ENCODE assay signal across 22 cellular contexts in the genomic region with DNA sequence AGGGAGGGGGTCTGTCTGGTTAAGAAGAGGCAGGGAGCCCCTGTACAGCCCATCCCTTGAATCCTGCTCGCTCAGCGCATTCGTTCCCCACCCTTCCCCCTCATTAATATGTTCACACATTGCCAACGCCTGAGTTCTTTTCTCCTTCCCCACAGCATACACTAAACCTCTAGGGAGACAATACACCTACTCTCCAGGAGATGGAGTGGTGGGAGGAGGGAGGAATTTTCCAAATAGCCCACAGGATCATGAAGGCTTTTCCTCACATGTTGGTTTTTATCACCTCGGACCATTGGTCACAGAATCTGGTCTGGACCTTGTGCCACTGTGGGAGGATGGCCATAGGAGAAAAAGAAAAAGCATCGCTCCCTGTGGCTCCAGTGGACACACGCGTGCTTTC.
A peak's percentile ranks its signal among the peaks of the same experiment; 100 is the strongest.
DNase-seq lines count a peak whose midpoint lies in the region; ATAC-seq and TF ChIP-seq lines count a peak whose summit lies in the region.
"Had no signal": no experiment of that assay in that cellular context is flagged by ENCODE, and none has a peak within 500 bp of the region (broad histone marks: within the 10 kb centered on the region; RNA-seq: fewer than 3 reads in every experiment).

No MANE protein-coding gene starts in this region.

- peak; percentile 12 for TF ChIP-seq CTCF in epithelial cell of esophagus (IDR thresholded peaks at IDR 0.05; ENCODE audit: insufficient read depth, low read depth, low read length, missing control alignments)

- H3K4me3 ChIP-seq in epithelial cell of esophagus (ENCODE audit: low read length) (no peak overlapping the region), neuronal stem cell (ENCODE audit: low read length in 2 of 2) (no peak overlapping the region)
- H3K4me3 ChIP-seq: dorsolateral prefrontal cortex, heart right ventricle had no signal

- no peak overlapping the region for H3K18ac ChIP-seq in neuronal stem cell (ENCODE audit: low read length)

- no peaks in the 10 kb centered on the region for H3K9me3 ChIP-seq in neuronal stem cell (replicated peaks in 1 of 2; ENCODE audit: control insufficient read depth in 2 of 2, insufficient read depth in 1 of 2, low read depth in 1 of 2, low read length in 2 of 2)
- H3K9me3 ChIP-seq: heart right ventricle had no signal

- H3K4me2 ChIP-seq in neuronal stem cell (ENCODE audit: insufficient read depth, low read length, poor library complexity, severe bottlenecking) = no peak overlapping the region

- H3K79me1 ChIP-seq in neuronal stem cell (ENCODE audit: low read depth, low read length) = no peaks in the 10 kb centered on the region

- ATAC-seq in GM19397 (IDR thresholded peaks at IDR 0.05; ENCODE audit: unreplicated experiment) (no peak), GM21447 (IDR thresholded peaks at IDR 0.05; ENCODE audit: unreplicated experiment) (no peak)
- ATAC-seq: heart right ventricle, left ventricle myocardium superior had no signal

- H4K8ac ChIP-seq in neuronal stem cell (ENCODE audit: low read depth, low read length) = no peak overlapping the region

- no peak overlapping the region for H4K91ac ChIP-seq in neuronal stem cell (ENCODE audit: low read depth, low read length, poor library complexity)

- H3K14ac ChIP-seq in neuronal stem cell (ENCODE audit: low read length) = no peak overlapping the region

- no peak overlapping the region for H2BK12ac ChIP-seq in neuronal stem cell (ENCODE audit: low read length)

- no peak overlapping the region for H2AK5ac ChIP-seq in neuronal stem cell (ENCODE audit: low read depth, low read length)

- H3K27ac ChIP-seq in neuronal stem cell (replicated peaks; ENCODE audit: low read length) = no peak overlapping the region
- H3K27ac ChIP-seq: dorsolateral prefrontal cortex, heart right ventricle had no signal

- no peak overlapping the region for H3K23ac ChIP-seq in neuronal stem cell (ENCODE audit: low read depth, low read length, poor library complexity)

- no peak overlapping the region for H3K4ac ChIP-seq in neuronal stem cell (ENCODE audit: low read length)

- peaks cover 0 to 2% (median 0%) of the 10 kb centered on the region in 3 experiments for H3K27me3 ChIP-seq in neuronal stem cell (ENCODE audit: control insufficient read depth in 3 of 3, insufficient read depth in 3 of 3, low read depth in 1 of 3, low read length in 3 of 3)
- H3K27me3 ChIP-seq: dorsolateral prefrontal cortex had no signal

- H3K4me1 ChIP-seq in neuronal stem cell (ENCODE audit: control insufficient read depth in 2 of 2, insufficient read depth in 1 of 2, low read depth in 1 of 2, low read length in 2 of 2) = peaks cover 0 to 13% of the 10 kb centered on the region in 2 donors

- DNase-seq in DMS53 (lab: John Stamatoyannopoulos, UW) = peak; percentile 20
- no peak for DNase-seq in DMS53 treated with DMSO at 0.1 percent for 48 hours (lab: John Stamatoyannopoulos, UW; ENCODE audit: unreplicated experiment)
- DNase-seq in HT-29 (ENCODE audit: low spot score) = peak; percentile 17
- no peak for DNase-seq in epithelial cell of esophagus (ENCODE audit: low read depth)
- no peak for DNase-seq in neuronal stem cell (ENCODE audit: low spot score)
- DNase-seq in NCI-H446 treated with DMSO at 0.1 percent for 48 hours (lab: John Stamatoyannopoulos, UW) = no peak
- DNase-seq: 8988T; activated CD4-positive, CD25-positive, alpha-beta regulatory T cell treated with anti-CD3 and anti-CD28 coated beads, Interleukin-2, amount 50 U/mL, for 72 hours; activated T-cell treated with anti-CD3 and anti-CD28 coated beads, Interleukin-2, amount 50 U/mL, for 1 hour; amniotic stem cell; central memory CD4-positive, alpha-beta T cell; dorsolateral prefrontal cortex; heart right ventricle; immature natural killer cell; left ventricle myocardium superior; NCI-H2081 treated with DMSO at 0.1 percent for 48 hours; NCI-H69; stimulated activated CD4-positive, alpha-beta T cell treated with anti-CD3 and anti-CD28 coated beads, Interleukin-2, amount 100 ng/mL, for 48 hours; stimulated activated naive CD4-positive, alpha-beta T cell treated with Interleukin-2 at 50 U/mL for 16 hours; T-helper 9 cell had no signal

- H2BK15ac ChIP-seq in neuronal stem cell (ENCODE audit: low read length) = peak overlapping the region; percentile 10

- no peak overlapping the region for H2BK120ac ChIP-seq in neuronal stem cell (ENCODE audit: low read depth, low read length)

- no peak overlapping the region for H3K9ac ChIP-seq in neuronal stem cell (ENCODE audit: low read depth, low read length, poor library complexity)

- H2BK5ac ChIP-seq in neuronal stem cell (ENCODE audit: low read length) = no peak overlapping the region

- no peaks in the 10 kb centered on the region for H3K36me3 ChIP-seq in neuronal stem cell (replicated peaks in 1 of 2; ENCODE audit: control insufficient read depth in 2 of 2, insufficient read depth in 2 of 2, low read length in 2 of 2)
- H3K36me3 ChIP-seq: heart right ventricle had no signal

- whole genome bisulfite sequencing in neuronal stem cell (ENCODE audit: extremely low coverage in 2 of 2, insufficient read length in 2 of 2, insufficient replicate concordance in 1 of 2), 2 donors = no CpG with 5 or more reads among the region's 8 CpGs

- no peak overlapping the region for H2AFZ ChIP-seq in neuronal stem cell (ENCODE audit: low read length)

Comparison
In these comparisons a context has a peak if more than half of its experiments do, and no peak if none do; other contexts are left out.
1. DNase-seq: peak in DMS53 (single experiment) and HT-29 (single experiment); none in DMS53 treated with DMSO at 0.1 percent for 48 hours (single experiment), epithelial cell of esophagus (single experiment), neuronal stem cell (single experiment) and NCI-H446 treated with DMSO at 0.1 percent for 48 hours (single experiment).